In the genomic region with DNA sequence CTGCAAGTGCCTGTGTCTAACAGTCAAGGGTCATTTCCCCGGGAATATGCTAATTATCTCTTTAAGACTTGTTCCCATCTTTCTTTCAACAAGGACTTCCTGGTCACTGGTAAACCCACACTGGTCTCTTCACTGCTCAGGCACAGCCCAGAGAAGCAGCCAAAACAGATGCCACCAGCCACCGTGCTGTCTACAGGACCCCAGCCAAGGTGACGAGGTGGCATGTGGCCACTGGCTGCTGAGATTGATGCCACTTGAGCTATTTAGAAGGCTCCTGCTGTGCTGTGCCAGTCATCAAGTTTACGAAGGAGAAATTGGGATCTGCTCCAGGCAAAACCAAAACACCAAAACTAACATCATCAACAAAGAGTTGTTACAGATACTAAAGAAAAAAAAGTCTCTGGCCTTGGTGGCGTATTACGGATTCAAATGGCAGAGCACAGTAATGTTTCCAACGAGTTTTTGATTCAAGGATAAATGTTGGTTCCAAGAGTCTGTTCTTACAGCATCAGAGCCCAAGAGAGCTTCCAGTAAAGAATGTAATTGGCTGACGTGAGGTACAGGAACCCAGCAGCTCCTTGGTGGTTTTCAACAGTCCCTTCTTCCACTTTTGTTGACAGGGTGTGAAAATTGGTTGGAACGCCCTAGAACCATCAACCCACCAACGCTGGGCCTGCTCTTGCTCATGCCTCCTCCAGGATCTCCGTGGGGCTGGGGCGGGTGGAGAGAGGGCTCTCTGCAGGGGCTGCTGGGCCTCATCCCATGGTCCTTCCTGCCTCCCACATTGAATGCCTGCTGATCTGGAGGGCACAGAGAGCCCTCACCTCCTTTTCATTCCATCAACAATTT, we compare ENCODE assay signal across 2 cellular contexts.
TF ChIP-seq lines count a peak whose summit lies in the region.

No MANE protein-coding gene starts in this region.

TF ChIP-seq in GM23338, 12 proteins besides CTCF, POLR2A, EP300 and RAD21 (continues in another document):
- TF ChIP-seq JUNB (IDR thresholded peaks at IDR 0.05; ENCODE audit: unreplicated experiment) (no peak), POLR2AphosphoS5 (IDR thresholded peaks at IDR 0.05; ENCODE audit: low read depth) (no peak), NANOG (IDR thresholded peaks at IDR 0.05; ENCODE audit: borderline replicate concordance) (no peak), EZH2 (IDR thresholded peaks at IDR 0.05; ENCODE audit: low read depth, unreplicated experiment) (no peak), CREB1 (CRISPR knock-in tag; IDR thresholded peaks at IDR 0.05; ENCODE audit: low read depth) (no peak), STAT1 (IDR thresholded peaks at IDR 0.05; ENCODE audit: unreplicated experiment) (no peak), ZNF331 (CRISPR knock-in tag; IDR thresholded peaks at IDR 0.05; ENCODE audit: low read depth) (no peak)
- TF ChIP-seq, protein P1, sequence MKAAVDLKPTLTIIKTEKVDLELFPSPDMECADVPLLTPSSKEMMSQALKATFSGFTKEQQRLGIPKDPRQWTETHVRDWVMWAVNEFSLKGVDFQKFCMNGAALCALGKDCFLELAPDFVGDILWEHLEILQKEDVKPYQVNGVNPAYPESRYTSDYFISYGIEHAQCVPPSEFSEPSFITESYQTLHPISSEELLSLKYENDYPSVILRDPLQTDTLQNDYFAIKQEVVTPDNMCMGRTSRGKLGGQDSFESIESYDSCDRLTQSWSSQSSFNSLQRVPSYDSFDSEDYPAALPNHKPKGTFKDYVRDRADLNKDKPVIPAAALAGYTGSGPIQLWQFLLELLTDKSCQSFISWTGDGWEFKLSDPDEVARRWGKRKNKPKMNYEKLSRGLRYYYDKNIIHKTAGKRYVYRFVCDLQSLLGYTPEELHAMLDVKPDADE (IDR thresholded peaks at IDR 0.05), result no peak
- TF ChIP-seq, protein P2, sequence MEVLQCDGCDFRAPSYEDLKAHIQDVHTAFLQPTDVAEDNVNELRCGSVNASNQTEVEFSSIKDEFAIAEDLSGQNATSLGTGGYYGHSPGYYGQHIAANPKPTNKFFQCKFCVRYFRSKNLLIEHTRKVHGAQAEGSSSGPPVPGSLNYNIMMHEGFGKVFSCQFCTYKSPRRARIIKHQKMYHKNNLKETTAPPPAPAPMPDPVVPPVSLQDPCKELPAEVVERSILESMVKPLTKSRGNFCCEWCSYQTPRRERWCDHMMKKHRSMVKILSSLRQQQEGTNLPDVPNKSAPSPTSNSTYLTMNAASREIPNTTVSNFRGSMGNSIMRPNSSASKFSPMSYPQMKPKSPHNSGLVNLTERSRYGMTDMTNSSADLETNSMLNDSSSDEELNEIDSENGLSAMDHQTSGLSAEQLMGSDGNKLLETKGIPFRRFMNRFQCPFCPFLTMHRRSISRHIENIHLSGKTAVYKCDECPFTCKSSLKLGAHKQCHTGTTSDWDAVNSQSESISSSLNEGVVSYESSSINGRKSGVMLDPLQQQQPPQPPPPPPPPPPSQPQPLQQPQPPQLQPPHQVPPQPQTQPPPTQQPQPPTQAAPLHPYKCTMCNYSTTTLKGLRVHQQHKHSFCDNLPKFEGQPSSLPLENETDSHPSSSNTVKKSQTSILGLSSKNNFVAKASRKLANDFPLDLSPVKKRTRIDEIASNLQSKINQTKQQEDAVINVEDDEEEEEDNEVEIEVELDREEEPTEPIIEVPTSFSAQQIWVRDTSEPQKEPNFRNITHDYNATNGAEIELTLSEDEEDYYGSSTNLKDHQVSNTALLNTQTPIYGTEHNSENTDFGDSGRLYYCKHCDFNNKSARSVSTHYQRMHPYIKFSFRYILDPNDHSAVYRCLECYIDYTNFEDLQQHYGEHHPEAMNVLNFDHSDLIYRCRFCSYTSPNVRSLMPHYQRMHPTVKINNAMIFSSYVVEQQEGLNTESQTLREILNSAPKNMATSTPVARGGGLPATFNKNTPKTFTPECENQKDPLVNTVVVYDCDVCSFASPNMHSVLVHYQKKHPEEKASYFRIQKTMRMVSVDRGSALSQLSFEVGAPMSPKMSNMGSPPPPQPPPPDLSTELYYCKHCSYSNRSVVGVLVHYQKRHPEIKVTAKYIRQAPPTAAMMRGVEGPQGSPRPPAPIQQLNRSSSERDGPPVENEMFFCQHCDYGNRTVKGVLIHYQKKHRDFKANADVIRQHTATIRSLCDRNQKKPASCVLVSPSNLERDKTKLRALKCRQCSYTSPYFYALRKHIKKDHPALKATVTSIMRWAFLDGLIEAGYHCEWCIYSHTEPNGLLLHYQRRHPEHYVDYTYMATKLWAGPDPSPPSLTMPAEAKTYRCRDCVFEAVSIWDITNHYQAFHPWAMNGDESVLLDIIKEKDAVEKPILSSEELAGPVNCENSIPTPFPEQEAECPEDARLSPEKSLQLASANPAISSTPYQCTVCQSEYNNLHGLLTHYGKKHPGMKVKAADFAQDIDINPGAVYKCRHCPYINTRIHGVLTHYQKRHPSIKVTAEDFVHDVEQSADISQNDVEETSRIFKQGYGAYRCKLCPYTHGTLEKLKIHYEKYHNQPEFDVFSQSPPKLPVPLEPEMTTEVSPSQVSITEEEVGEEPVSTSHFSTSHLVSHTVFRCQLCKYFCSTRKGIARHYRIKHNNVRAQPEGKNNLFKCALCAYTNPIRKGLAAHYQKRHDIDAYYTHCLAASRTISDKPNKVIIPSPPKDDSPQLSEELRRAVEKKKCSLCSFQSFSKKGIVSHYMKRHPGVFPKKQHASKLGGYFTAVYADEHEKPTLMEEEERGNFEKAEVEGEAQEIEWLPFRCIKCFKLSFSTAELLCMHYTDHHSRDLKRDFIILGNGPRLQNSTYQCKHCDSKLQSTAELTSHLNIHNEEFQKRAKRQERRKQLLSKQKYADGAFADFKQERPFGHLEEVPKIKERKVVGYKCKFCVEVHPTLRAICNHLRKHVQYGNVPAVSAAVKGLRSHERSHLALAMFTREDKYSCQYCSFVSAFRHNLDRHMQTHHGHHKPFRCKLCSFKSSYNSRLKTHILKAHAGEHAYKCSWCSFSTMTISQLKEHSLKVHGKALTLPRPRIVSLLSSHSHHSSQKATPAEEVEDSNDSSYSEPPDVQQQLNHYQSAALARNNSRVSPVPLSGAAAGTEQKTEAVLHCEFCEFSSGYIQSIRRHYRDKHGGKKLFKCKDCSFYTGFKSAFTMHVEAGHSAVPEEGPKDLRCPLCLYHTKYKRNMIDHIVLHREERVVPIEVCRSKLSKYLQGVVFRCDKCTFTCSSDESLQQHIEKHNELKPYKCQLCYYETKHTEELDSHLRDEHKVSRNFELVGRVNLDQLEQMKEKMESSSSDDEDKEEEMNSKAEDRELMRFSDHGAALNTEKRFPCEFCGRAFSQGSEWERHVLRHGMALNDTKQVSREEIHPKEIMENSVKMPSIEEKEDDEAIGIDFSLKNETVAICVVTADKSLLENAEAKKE (CRISPR knock-in tag; IDR thresholded peaks at IDR 0.05), result no peak

TF ChIP-seq in H1, 55 proteins besides CTCF, POLR2A, EP300 and RAD21:
- TF ChIP-seq TEAD4 (IDR thresholded peaks at IDR 0.05; ENCODE audit: low read depth, low read length) (no peak), RXRA (IDR thresholded peaks at IDR 0.05; ENCODE audit: insufficient read depth, low read depth, low read length) (no peak), HDAC2 (IDR thresholded peaks at IDR 0.05; ENCODE audit: borderline replicate concordance in 1 of 2, low read depth in 2 of 2, low read length in 2 of 2) (no peak), GTF2F1 (IDR thresholded peaks at IDR 0.05; ENCODE audit: borderline replicate concordance, low read depth, low read length) (no peak), RFX5 (IDR thresholded peaks at IDR 0.05; ENCODE audit: borderline replicate concordance, low read depth, low read length) (no peak), TAF7 (optimal IDR thresholded peaks at IDR 0.05; ENCODE audit: borderline replicate concordance, low read depth, low read length) (no peak), HDAC6 (IDR thresholded peaks at IDR 0.05; ENCODE audit: low read depth, low read length) (no peak), ZNF274 (IDR thresholded peaks at IDR 0.05; ENCODE audit: borderline replicate concordance, extremely low read depth, low read length) (no peak), GABPA (IDR thresholded peaks at IDR 0.05; ENCODE audit: borderline replicate concordance, insufficient read depth, low read length) (no peak), KDM1A (IDR thresholded peaks at IDR 0.05; ENCODE audit: borderline replicate concordance, low read length) (no peak), TBP (IDR thresholded peaks at IDR 0.05; ENCODE audit: low read depth, low read length) (no peak), TAF1 (IDR thresholded peaks at IDR 0.05; ENCODE audit: low read depth, low read length) (no peak), CHD1 (IDR thresholded peaks at IDR 0.05; ENCODE audit: low read depth, low read length) (no peak), KDM4A (IDR thresholded peaks at IDR 0.05; ENCODE audit: low read depth, low read length, severe bottlenecking) (no peak), JUND (IDR thresholded peaks at IDR 0.05; ENCODE audit: low read length) (no peak), NRF1 (IDR thresholded peaks at IDR 0.05; ENCODE audit: low read depth, low read length) (no peak), SP1 (IDR thresholded peaks at IDR 0.05; ENCODE audit: low read depth, low read length) (no peak)
- TF ChIP-seq, protein P3, sequence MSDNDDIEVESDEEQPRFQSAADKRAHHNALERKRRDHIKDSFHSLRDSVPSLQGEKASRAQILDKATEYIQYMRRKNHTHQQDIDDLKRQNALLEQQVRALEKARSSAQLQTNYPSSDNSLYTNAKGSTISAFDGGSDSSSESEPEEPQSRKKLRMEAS (IDR thresholded peaks at IDR 0.05), result no peak
